Comparison of ENCODE assay signal across 17 cellular contexts in the genomic region with DNA sequence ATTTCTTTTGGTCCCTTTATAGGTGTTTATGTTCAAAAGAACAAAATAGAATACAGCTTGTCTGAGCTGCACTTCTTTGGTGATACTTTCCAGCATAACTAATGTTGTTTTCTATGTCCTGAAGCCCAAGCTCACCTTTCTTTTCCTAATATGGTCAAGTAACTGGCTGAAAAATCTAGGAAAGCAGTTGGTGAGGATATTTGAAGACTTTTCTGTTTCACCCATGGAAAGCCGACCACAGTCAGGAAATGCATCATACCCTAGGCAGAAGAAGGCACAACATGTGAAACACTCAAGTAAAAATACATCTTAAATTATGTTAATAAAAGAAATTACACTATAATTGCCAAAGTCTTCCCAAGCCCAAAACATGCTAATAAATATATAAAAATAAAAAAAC.
"Had no signal": no experiment of that assay in that cellular context is flagged by ENCODE, and none has a peak within 500 bp of the region (broad histone marks: within the 10 kb centered on the region; RNA-seq: fewer than 3 reads in every experiment).

No MANE protein-coding gene starts in this region.

- H3K4me3 Mint-ChIP-seq: activated T-helper 17 cell treated with anti-CD3 and anti-CD28 coated beads, Interleukin-2, amount 50 U/mL, for 72 hours; memory B cell; natural killer cell treated with Interleukin-12 subunit alpha and Interleukin-12 subunit beta and Interleukin-15 and Interleukin-18, amount 100 ng/mL, for 72 hours; stimulated activated effector memory CD8-positive, alpha-beta T cell treated with anti-CD3 and anti-CD28 coated beads, Interleukin-12 subunit alpha, Interleukin-12 subunit beta, amount 100 ng/mL, for 72 hours had no signal

- H3K4me1 ChIP-seq: colonic mucosa had no signal

- H3K27me3 ChIP-seq: colonic mucosa, esophagus muscularis mucosa, sigmoid colon had no signal

- H3K36me3 Mint-ChIP-seq: memory B cell; stimulated activated effector memory CD8-positive, alpha-beta T cell treated with anti-CD3 and anti-CD28 coated beads, Interleukin-12 subunit alpha, Interleukin-12 subunit beta, amount 100 ng/mL, for 72 hours had no signal

- H3K27ac ChIP-seq: colonic mucosa, esophagus muscularis mucosa, sigmoid colon, thoracic aorta had no signal

- H3K27me3 Mint-ChIP-seq: activated T-helper 17 cell treated with anti-CD3 and anti-CD28 coated beads, Interleukin-2, amount 50 U/mL, for 72 hours; memory B cell; natural killer cell treated with Interleukin-12 subunit alpha and Interleukin-12 subunit beta and Interleukin-15 and Interleukin-18, amount 100 ng/mL, for 72 hours had no signal

- H3K4me1 Mint-ChIP-seq: activated T-helper 17 cell treated with anti-CD3 and anti-CD28 coated beads, Interleukin-2, amount 50 U/mL, for 72 hours; memory B cell; stimulated activated effector memory CD8-positive, alpha-beta T cell treated with anti-CD3 and anti-CD28 coated beads, Interleukin-12 subunit alpha, Interleukin-12 subunit beta, amount 100 ng/mL, for 72 hours had no signal

- ATAC-seq: activated T-helper 17 cell treated with anti-CD3 and anti-CD28 coated beads, Interleukin-2, amount 50 U/mL, for 72 hours; left ventricle myocardium superior; natural killer cell treated with Interleukin-12 subunit alpha and Interleukin-12 subunit beta and Interleukin-15 and Interleukin-18, amount 100 ng/mL, for 72 hours; stimulated activated effector memory CD8-positive, alpha-beta T cell treated with anti-CD3 and anti-CD28 coated beads, Interleukin-12 subunit alpha, Interleukin-12 subunit beta, amount 100 ng/mL, for 72 hours had no signal

- H3K9me3 ChIP-seq: colonic mucosa, esophagus muscularis mucosa, sigmoid colon, thoracic aorta had no signal

- DNase-seq: activated CD4-positive, alpha-beta T cell treated with anti-CD3 and anti-CD28 coated beads, Interleukin-2, amount 50 U/mL, for 1 hour; activated naive CD4-positive, alpha-beta T cell treated with Interleukin-2 at 50 U/mL for 16 hours; activated T-cell treated with anti-CD3 and anti-CD28 coated beads for 4 hours; anterior cingulate cortex; colonic mucosa; hippocampal formation; kidney glomerular epithelial cell; left ventricle myocardium superior; sigmoid colon; stimulated activated CD4-positive, alpha-beta T cell treated with anti-CD3 and anti-CD28 coated beads, Interleukin-12 subunit alpha, Interleukin-12 subunit beta, amount 100 ng/mL, for 4 hours; stimulated activated CD4-positive, alpha-beta T cell treated with anti-CD3 and anti-CD28 coated beads, Interleukin-2, amount 100 ng/mL, for 24 hours had no signal

- H3K4me3 ChIP-seq: colonic mucosa, esophagus muscularis mucosa, sigmoid colon, thoracic aorta had no signal

- H3K36me3 ChIP-seq: colonic mucosa, esophagus muscularis mucosa, sigmoid colon, thoracic aorta had no signal

- H3K27ac Mint-ChIP-seq: activated T-helper 17 cell treated with anti-CD3 and anti-CD28 coated beads, Interleukin-2, amount 50 U/mL, for 72 hours; memory B cell; natural killer cell treated with Interleukin-12 subunit alpha and Interleukin-12 subunit beta and Interleukin-15 and Interleukin-18, amount 100 ng/mL, for 72 hours; stimulated activated effector memory CD8-positive, alpha-beta T cell treated with anti-CD3 and anti-CD28 coated beads, Interleukin-12 subunit alpha, Interleukin-12 subunit beta, amount 100 ng/mL, for 72 hours had no signal
